Comparison of ENCODE assay signal across 18 cellular contexts in genomic region chr15:41001524-41001923, GRCh38. TPM values are rescaled to one million over a fixed set of nuclear protein-coding genes. Genes with fewer than 3 reads are reported as not detected.
DNase-seq lines count a peak whose midpoint lies in the region; ATAC-seq, FAIRE-seq and TF ChIP-seq lines count a peak whose summit lies in the region.
"Had no signal": no experiment of that assay in that cellular context is flagged by ENCODE, and none has a peak within 500 bp of the region (broad histone marks: within the 10 kb centered on the region; RNA-seq: fewer than 3 reads in every experiment).

No MANE protein-coding gene starts in this region.

- H3K4me3 ChIP-seq in bronchial epithelial cell (ENCODE audit: low read depth, low read length) (no peak overlapping the region), HepG2 (replicated peaks in 1 of 3; ENCODE audit: insufficient read depth in 1 of 3, low read depth in 2 of 3, low read length in 3 of 3) (no peak overlapping the region), stomach (no peak overlapping the region)
- H3K4me3 ChIP-seq: uterus had no signal

- ATAC-seq in HepG2 (no peak), GM21526 (IDR thresholded peaks at IDR 0.05; ENCODE audit: low FRiP score, unreplicated experiment) (no peak), HG02970 (IDR thresholded peaks at IDR 0.05; ENCODE audit: low FRiP score, unreplicated experiment) (no peak), HG02840 (IDR thresholded peaks at IDR 0.05; ENCODE audit: low FRiP score, unreplicated experiment) (no peak)

- TF ChIP-seq EP300 in HepG2 (IDR thresholded peaks at IDR 0.05; ENCODE audit: low read depth in 2 of 2, low read length in 2 of 2) (0 out of 4 replicates have a peak, but pooled peaks of 1 of the 2 experiments have one; percentile 7), HepG2 (CRISPR knock-in tag; IDR thresholded peaks at IDR 0.05; ENCODE audit: borderline replicate concordance) (no peak), stomach (IDR thresholded peaks at IDR 0.05) (no peak)

- peak; percentile 76 for DNase-seq in HT-29 (ENCODE audit: low spot score)
- DNase-seq in bronchial epithelial cell (ENCODE audit: low read depth): no peak
- no peak for DNase-seq in HepG2 (ENCODE audit: low spot score)
- DNase-seq in stomach: peak; percentile 29
- no peak for DNase-seq in NCI-H345 (lab: John Stamatoyannopoulos, UW)
- DNase-seq: activated B cell treated with CpG ODN at 0.5 μM for 24 hours, activated gamma-delta T cell treated with Interleukin-2 at 50 U/mL for 16 hours, BE2C, foreskin fibroblast, H9, NCI-H1694 treated with DMSO at 0.1 percent for 48 hours, NCI-H446 treated with DMSO at 0.1 percent for 48 hours, SW 1271, uterus had no signal

- no peaks in the 10 kb centered on the region for H3K27me3 ChIP-seq in bronchial epithelial cell (ENCODE audit: control insufficient read depth, insufficient read depth, low read length)
- no peaks in the 10 kb centered on the region for H3K27me3 ChIP-seq in HepG2 (ENCODE audit: control insufficient read depth in 1 of 2, insufficient read depth in 2 of 2, low read length in 2 of 2)
- H3K27me3 ChIP-seq in stomach: no peaks in the 10 kb centered on the region
- H3K27me3 ChIP-seq: BE2C, neutrophil, uterus had no signal

- TF ChIP-seq CTCF in bronchial epithelial cell (IDR thresholded peaks at IDR 0.05; ENCODE audit: insufficient read depth, low read length, severe bottlenecking): no peak
- TF ChIP-seq CTCF in HepG2 (CRISPR knock-in tag; IDR thresholded peaks at IDR 0.05): no peak
- TF ChIP-seq CTCF in stomach (IDR thresholded peaks at IDR 0.05): no peak

- no peaks in the 10 kb centered on the region for H4K20me1 ChIP-seq in HepG2 (ENCODE audit: insufficient read depth, low read length)

- no peak overlapping the region for H3K9ac ChIP-seq in HepG2 (ENCODE audit: insufficient read depth, low read depth, low read length)

- peaks cover 12% of the 10 kb centered on the region for H3K4me1 ChIP-seq in HepG2 (ENCODE audit: insufficient read depth, low read length)
- H3K4me1 ChIP-seq in stomach: peaks cover 6 to 15% (median 10%) of the 10 kb centered on the region in 4 donors
- H3K4me1 ChIP-seq: BE2C, uterus had no signal

- no peak overlapping the region for H2AFZ ChIP-seq in HepG2 (ENCODE audit: low read length)

- WGBS in HepG2 (ENCODE audit: low lambda C conversion rate): 59% methylated on average over 3 of the region's 3 CpGs
- WGBS in stomach, 5 donors: 16 to 41% (median 28%) methylated on average over 3 of the region's 3 CpGs

- H3K27ac ChIP-seq in HepG2 (ENCODE audit: extremely low read length, insufficient read depth, low read length): peak overlapping the region; percentile 16
- peak overlapping the region in 3 of 5 donors; percentile 17 to 54 (median 36) for H3K27ac ChIP-seq in stomach
- H3K27ac ChIP-seq: neutrophil, uterus had no signal

- no peak overlapping the region for H3K4me2 ChIP-seq in HepG2 (ENCODE audit: low read depth, low read length)

- CTCF ChIA-PET in HepG2 (lab: Yijun Ruan, JAX; ENCODE audit: low intra/inter-chr PET ratio, low total read pairs): no interaction called here

- no TSS peak for BruUV-seq in HepG2 (replicated peaks; lab: Mats Ljungman, UMichigan)

- POLR2A ChIA-PET in HepG2 (lab: Yijun Ruan, JAX): no interaction called here

- FAIRE-seq in bronchial epithelial cell (lab: Jason Lieb, UNC): peak; percentile 40
- peak; percentile 37 for FAIRE-seq in HepG2 (lab: Jason Lieb, UNC)

- H3K9me3 ChIP-seq in HepG2 (ENCODE audit: low read length): no peaks in the 10 kb centered on the region
- no peaks in the 10 kb centered on the region for H3K9me3 ChIP-seq in stomach
- H3K9me3 ChIP-seq: BE2C, neutrophil, uterus had no signal

- in situ Hi-C loops in HepG2 (cut with HindIII; ENCODE audit: extremely low pct_ligation_motif_present, low pct_unique_long_range_greater_than_20kb): no loop called here

- H3K36me3 ChIP-seq in bronchial epithelial cell (ENCODE audit: control insufficient read depth, insufficient read depth, low read length) (peaks cover 5% of the 10 kb centered on the region), HepG2 (replicated peaks in 1 of 2; ENCODE audit: control insufficient read depth in 1 of 2, insufficient read depth in 2 of 2, low read length in 2 of 2) (peaks cover 23 to 66% of the 10 kb centered on the region in 2 experiments), stomach (peaks cover 15 to 69% (median 64%) of the 10 kb centered on the region in 4 donors)
- H3K36me3 ChIP-seq: uterus had no signal

- no peaks in the 10 kb centered on the region for H3K79me2 ChIP-seq in HepG2 (ENCODE audit: insufficient read depth, low read length)

- no peak for TF ChIP-seq POLR2A in HepG2 (IDR thresholded peaks at IDR 0.05; ENCODE audit: insufficient read depth in 1 of 2, low read depth in 2 of 2, low read length in 2 of 2)
- TF ChIP-seq POLR2A in stomach (IDR thresholded peaks at IDR 0.05): no peak

- intact Hi-C loops in HepG2 (cut with micrococcal nuclease; ENCODE audit: unreplicated experiment): no loop called here
- intact Hi-C loops in stomach (cut with DNase I; ENCODE audit: low total_unique reads): no loop called here

- no peak for TF ChIP-seq RAD21 in HepG2 (CRISPR knock-in tag; IDR thresholded peaks at IDR 0.05)

TF ChIP-seq in HepG2, 621 proteins besides CTCF, POLR2A, EP300 and RAD21:
- TF ChIP-seq SALL1 (CRISPR knock-in tag; IDR thresholded peaks at IDR 0.05) (0 out of 2 replicates have a peak, but pooled peaks have one; percentile 14), TEAD3 (CRISPR knock-in tag; optimal IDR thresholded peaks at IDR 0.05; ENCODE audit: borderline replicate concordance) (peak; percentile 13), CBX1 (IDR thresholded peaks at IDR 0.05; ENCODE audit: low read depth) (no peak), NR2F6 (IDR thresholded peaks at IDR 0.05) (peak; percentile 66), NR2F6 (CRISPR knock-in tag; IDR thresholded peaks at IDR 0.05) (peak; percentile 47), MLX (CRISPR knock-in tag; IDR thresholded peaks at IDR 0.05) (peak; percentile 51; the same call in 1 of the 2 replicates), TMF1 (CRISPR knock-in tag; IDR thresholded peaks at IDR 0.05; ENCODE audit: low read depth) (no peak), HMG20B (CRISPR knock-in tag; conservative IDR thresholded peaks at IDR 0.05) (no peak), BCL6 (CRISPR knock-in tag; IDR thresholded peaks at IDR 0.05) (peak; percentile 84), ZGPAT (CRISPR knock-in tag; IDR thresholded peaks at IDR 0.05) (no peak), HNF4A (CRISPR knock-in tag; IDR thresholded peaks at IDR 0.05) (peak; percentile 28; the same call in 1 of the 2 replicates), NR2F1 (CRISPR knock-in tag; IDR thresholded peaks at IDR 0.05) (peak in 1 of 2 experiments; percentile 31; a peak in 1 of 4 replicates)
TF ChIP-seq in HepG2: peak in this region for 7.

RNA-seq across cellular contexts. Expression of gene CHAC1, which starts 48.3 kb away (rescaled TPM):
- 13.6 and 16.6 TPM in 2 replicates for total RNA-seq in HT-29 (2014; rRNA removed; shearing (Covaris generic))
- total RNA-seq in bronchial epithelial cell: 24.7 and 59.8 TPM in 2 replicates
- not detected in 2 replicates for total RNA-seq in HepG2 (2016; rRNA removed; fragmentation: Illumina TruSeq; extraction: Trizol)
- not detected in 2 replicates for total RNA-seq in HepG2 (2016; cell fraction: cytosol; rRNA removed; fragmentation: Illumina TruSeq; extraction: Trizol; ENCODE audit: low read depth)
- not detected in 2 replicates for total RNA-seq in HepG2 (2016; cell fraction: insoluble cytoplasmic fraction; rRNA removed; fragmentation: Illumina TruSeq; extraction: Trizol)
- total RNA-seq in HepG2 (2016; cell fraction: membrane; rRNA removed; fragmentation: Illumina TruSeq; extraction: Trizol): 0.15 TPM in 1 of 2 replicates, not detected in the other
- not detected in 2 replicates for total RNA-seq in HepG2 (2016; cell fraction: nucleus; rRNA removed; fragmentation: Illumina TruSeq; extraction: Trizol)
- 0.44 and 0.46 TPM in 2 replicates for polyA plus RNA-seq in HepG2 (2011; rRNA removed)
- polyA plus RNA-seq in HepG2 (2011; cell fraction: cytosol; rRNA removed): 0.41 and 0.63 TPM in 2 replicates
- 0.21 and 0.48 TPM in 2 replicates for polyA plus RNA-seq in HepG2 (2011; cell fraction: nucleus; rRNA removed)
- polyA plus RNA-seq in HepG2 (2012): 0.39 TPM in 1 of 2 replicates, not detected in the other
- not detected in 2 replicates for polyA plus RNA-seq in HepG2 (2016; cell fraction: cytosol; fragmentation: Illumina TruSeq; extraction: Trizol; ENCODE audit: low read depth)
- polyA plus RNA-seq in HepG2 (2016; cell fraction: insoluble cytoplasmic fraction; fragmentation: Illumina TruSeq; extraction: Trizol; ENCODE audit: low read depth): not detected in 2 replicates
- polyA plus RNA-seq in HepG2 (2016; cell fraction: membrane; fragmentation: Illumina TruSeq; extraction: Trizol; ENCODE audit: low read depth): not detected in 2 replicates
- polyA plus RNA-seq in HepG2 (2016; cell fraction: nucleus; fragmentation: Illumina TruSeq; extraction: Trizol; ENCODE audit: insufficient read depth, low read depth): not detected in 2 replicates
- polyA minus RNA-seq in HepG2 (2011; rRNA and poly(A)+ RNA removed; ENCODE audit: low replicate concordance): 0.58 and 21.7 TPM in 2 replicates
- polyA minus RNA-seq in HepG2 (2011; cell fraction: cytosol; rRNA and poly(A)+ RNA removed): 1.1 and 2.0 TPM in 2 replicates
- 0.39 and 0.62 TPM in 2 replicates for polyA minus RNA-seq in HepG2 (2011; cell fraction: nucleus; rRNA and poly(A)+ RNA removed)
- total RNA-seq in stomach: 10 to 100 TPM in 1 of 5 donors, 1 to 10 TPM in 4; 1.3 to 17.1 (median 2.9) TPM
- 10 to 100 TPM in 2 of 3 donors, 1 to 10 TPM in 1; 5.7 to 61.6 (median 25.5) TPM for polyA plus RNA-seq in stomach

Comparison
In these comparisons a context has a peak if more than half of its experiments do, and no peak if none do; other contexts are left out.
1. DNase-seq: peak in HT-29 (single experiment) and stomach (single experiment); none in bronchial epithelial cell (single experiment), HepG2 (single experiment) and NCI-H345 (single experiment).